ENCODE assay signal across 24 cellular contexts in genomic region chr11:35021589-35021988, GRCh38.
"Had no signal": no experiment of that assay in that cellular context is flagged by ENCODE, and none has a peak within 500 bp of the region (broad histone marks: within the 10 kb centered on the region; RNA-seq: fewer than 3 reads in every experiment).

No MANE protein-coding gene starts in this region.

- H3K27me3 Mint-ChIP-seq: stimulated activated naive B cell treated with anti-CD40 and anti-IgM and Interleukin-4, amounts not matched to agents 10 μg/mL and 1 μg/mL and 100 μg/mL, for 72 hours; stimulated activated naive CD8-positive, alpha-beta T cell treated with anti-CD3 and anti-CD28 coated beads, Interleukin-15, amount 100 ng/mL, for 72 hours had no signal

- FAIRE-seq: colon, pancreas had no signal

- H3K9ac ChIP-seq: neural progenitor cell had no signal

- H3K4me2 ChIP-seq: neural progenitor cell had no signal

- H3K27ac ChIP-seq: esophagus squamous epithelium, heart left ventricle, neural progenitor cell, pancreas, prostate gland, right lobe of liver, skin epidermis, testis, transverse colon had no signal

- H3K36me3 ChIP-seq: esophagus squamous epithelium, heart left ventricle, neural progenitor cell, pancreas, prostate gland, right lobe of liver, transverse colon had no signal

- ATAC-seq: heart left ventricle; left colon; left ventricle myocardium superior; mucosa of descending colon; natural killer cell treated with Interleukin-12 subunit alpha and Interleukin-12 subunit beta and Interleukin-15 and Interleukin-18, amount 100 ng/mL, for 72 hours; pancreas; right lobe of liver; stimulated activated naive B cell treated with anti-CD40 and anti-IgM and Interleukin-4, amounts not matched to agents 10 μg/mL and 1 μg/mL and 100 μg/mL, for 72 hours; stimulated activated naive CD8-positive, alpha-beta T cell treated with anti-CD3 and anti-CD28 coated beads, Interleukin-15, amount 100 ng/mL, for 72 hours had no signal

- H3K9me3 ChIP-seq: pancreas, prostate gland, right lobe of liver, testis had no signal

- DNase-seq: cerebellar nuclear complex; dermis blood vessel endothelial cell; esophagus squamous epithelium; foreskin fibroblast; heart left ventricle; left colon; left ventricle myocardium superior; mucosa of descending colon; occipital lobe; pancreas; retina; right lobe of liver; stimulated activated CD4-positive, alpha-beta T cell treated with anti-CD3 and anti-CD28 coated beads, Interleukin-2, amount 100 ng/mL, for 24 hours; stimulated activated CD4-positive, alpha-beta T cell treated with anti-CD3 and anti-CD28 coated beads, Interleukin-4, amount 100 ng/mL, for 4 hours; stimulated activated naive B cell treated with anti-CD40 and anti-IgM and Interleukin-4, amounts not matched to agents 10 μg/mL and 1 μg/mL and 100 μg/mL, for 72 hours; stimulated activated naive CD8-positive, alpha-beta T cell treated with anti-CD3 and anti-CD28 coated beads, Interleukin-15, amount 100 ng/mL, for 72 hours; testis; transverse colon had no signal

- H3K4me1 Mint-ChIP-seq: neural progenitor cell; stimulated activated naive CD8-positive, alpha-beta T cell treated with anti-CD3 and anti-CD28 coated beads, Interleukin-15, amount 100 ng/mL, for 72 hours had no signal

- H3K4me1 ChIP-seq: esophagus squamous epithelium, heart left ventricle, neural progenitor cell, prostate gland, right lobe of liver, testis had no signal

- H3K4me3 ChIP-seq: esophagus squamous epithelium, heart left ventricle, lung, mucosa of descending colon, neural progenitor cell, pancreas, prostate gland, right lobe of liver, skin epidermis, testis, transverse colon had no signal

- H3K4me3 Mint-ChIP-seq: natural killer cell treated with Interleukin-12 subunit alpha and Interleukin-12 subunit beta and Interleukin-15 and Interleukin-18, amount 100 ng/mL, for 72 hours; neural progenitor cell; stimulated activated naive B cell treated with anti-CD40 and anti-IgM and Interleukin-4, amounts not matched to agents 10 μg/mL and 1 μg/mL and 100 μg/mL, for 72 hours; stimulated activated naive CD8-positive, alpha-beta T cell treated with anti-CD3 and anti-CD28 coated beads, Interleukin-15, amount 100 ng/mL, for 72 hours had no signal

- H3K27ac Mint-ChIP-seq: natural killer cell treated with Interleukin-12 subunit alpha and Interleukin-12 subunit beta and Interleukin-15 and Interleukin-18, amount 100 ng/mL, for 72 hours; neural progenitor cell; stimulated activated naive B cell treated with anti-CD40 and anti-IgM and Interleukin-4, amounts not matched to agents 10 μg/mL and 1 μg/mL and 100 μg/mL, for 72 hours; stimulated activated naive CD8-positive, alpha-beta T cell treated with anti-CD3 and anti-CD28 coated beads, Interleukin-15, amount 100 ng/mL, for 72 hours had no signal

- H3K27me3 ChIP-seq: esophagus squamous epithelium, heart left ventricle, neural progenitor cell, pancreas, right lobe of liver, testis, transverse colon had no signal
